ENCODE assay signal across 1 cellular context in the genomic region with DNA sequence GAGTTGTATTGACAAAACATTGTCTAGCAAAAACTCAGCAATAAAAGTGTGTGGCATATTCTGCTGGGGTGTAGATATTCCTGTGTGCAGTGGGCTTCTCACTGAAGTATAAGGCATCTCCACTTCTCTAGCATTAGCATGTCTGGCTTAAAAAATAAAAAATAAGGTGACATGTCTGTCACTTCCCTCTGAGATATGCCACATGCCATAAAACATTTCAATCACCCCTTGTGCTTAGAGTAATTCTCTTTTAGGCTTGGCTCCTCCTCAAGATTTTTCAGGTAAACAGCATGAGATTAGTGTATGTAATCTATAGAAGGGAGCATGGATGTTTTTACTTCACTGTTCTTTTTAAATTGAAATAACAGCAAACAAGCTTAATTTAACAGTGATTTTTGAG.
TF ChIP-seq lines count a peak whose summit lies in the region.

No MANE protein-coding gene starts in this region.

TF ChIP-seq in WTC11, 78 proteins besides CTCF, POLR2A, EP300 and RAD21:
- TF ChIP-seq, protein P1, sequence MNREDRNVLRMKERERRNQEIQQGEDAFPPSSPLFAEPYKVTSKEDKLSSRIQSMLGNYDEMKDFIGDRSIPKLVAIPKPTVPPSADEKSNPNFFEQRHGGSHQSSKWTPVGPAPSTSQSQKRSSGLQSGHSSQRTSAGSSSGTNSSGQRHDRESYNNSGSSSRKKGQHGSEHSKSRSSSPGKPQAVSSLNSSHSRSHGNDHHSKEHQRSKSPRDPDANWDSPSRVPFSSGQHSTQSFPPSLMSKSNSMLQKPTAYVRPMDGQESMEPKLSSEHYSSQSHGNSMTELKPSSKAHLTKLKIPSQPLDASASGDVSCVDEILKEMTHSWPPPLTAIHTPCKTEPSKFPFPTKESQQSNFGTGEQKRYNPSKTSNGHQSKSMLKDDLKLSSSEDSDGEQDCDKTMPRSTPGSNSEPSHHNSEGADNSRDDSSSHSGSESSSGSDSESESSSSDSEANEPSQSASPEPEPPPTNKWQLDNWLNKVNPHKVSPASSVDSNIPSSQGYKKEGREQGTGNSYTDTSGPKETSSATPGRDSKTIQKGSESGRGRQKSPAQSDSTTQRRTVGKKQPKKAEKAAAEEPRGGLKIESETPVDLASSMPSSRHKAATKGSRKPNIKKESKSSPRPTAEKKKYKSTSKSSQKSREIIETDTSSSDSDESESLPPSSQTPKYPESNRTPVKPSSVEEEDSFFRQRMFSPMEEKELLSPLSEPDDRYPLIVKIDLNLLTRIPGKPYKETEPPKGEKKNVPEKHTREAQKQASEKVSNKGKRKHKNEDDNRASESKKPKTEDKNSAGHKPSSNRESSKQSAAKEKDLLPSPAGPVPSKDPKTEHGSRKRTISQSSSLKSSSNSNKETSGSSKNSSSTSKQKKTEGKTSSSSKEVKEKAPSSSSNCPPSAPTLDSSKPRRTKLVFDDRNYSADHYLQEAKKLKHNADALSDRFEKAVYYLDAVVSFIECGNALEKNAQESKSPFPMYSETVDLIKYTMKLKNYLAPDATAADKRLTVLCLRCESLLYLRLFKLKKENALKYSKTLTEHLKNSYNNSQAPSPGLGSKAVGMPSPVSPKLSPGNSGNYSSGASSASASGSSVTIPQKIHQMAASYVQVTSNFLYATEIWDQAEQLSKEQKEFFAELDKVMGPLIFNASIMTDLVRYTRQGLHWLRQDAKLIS (CRISPR knock-in tag; IDR thresholded peaks at IDR 0.05; ENCODE audit: borderline replicate concordance): no peak
- TF ChIP-seq ZNF263 (CRISPR knock-in tag; IDR thresholded peaks at IDR 0.05; ENCODE audit: low read depth) (no peak), TEAD1 (CRISPR knock-in tag; IDR thresholded peaks at IDR 0.05) (no peak), ZNF671 (CRISPR knock-in tag; IDR thresholded peaks at IDR 0.05) (no peak), ZBTB21 (CRISPR knock-in tag; IDR thresholded peaks at IDR 0.05; ENCODE audit: borderline replicate concordance) (no peak)
- TF ChIP-seq, protein P2, sequence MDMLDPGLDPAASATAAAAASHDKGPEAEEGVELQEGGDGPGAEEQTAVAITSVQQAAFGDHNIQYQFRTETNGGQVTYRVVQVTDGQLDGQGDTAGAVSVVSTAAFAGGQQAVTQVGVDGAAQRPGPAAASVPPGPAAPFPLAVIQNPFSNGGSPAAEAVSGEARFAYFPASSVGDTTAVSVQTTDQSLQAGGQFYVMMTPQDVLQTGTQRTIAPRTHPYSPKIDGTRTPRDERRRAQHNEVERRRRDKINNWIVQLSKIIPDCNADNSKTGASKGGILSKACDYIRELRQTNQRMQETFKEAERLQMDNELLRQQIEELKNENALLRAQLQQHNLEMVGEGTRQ (CRISPR knock-in tag; IDR thresholded peaks at IDR 0.05): no peak
- TF ChIP-seq, protein P3, sequence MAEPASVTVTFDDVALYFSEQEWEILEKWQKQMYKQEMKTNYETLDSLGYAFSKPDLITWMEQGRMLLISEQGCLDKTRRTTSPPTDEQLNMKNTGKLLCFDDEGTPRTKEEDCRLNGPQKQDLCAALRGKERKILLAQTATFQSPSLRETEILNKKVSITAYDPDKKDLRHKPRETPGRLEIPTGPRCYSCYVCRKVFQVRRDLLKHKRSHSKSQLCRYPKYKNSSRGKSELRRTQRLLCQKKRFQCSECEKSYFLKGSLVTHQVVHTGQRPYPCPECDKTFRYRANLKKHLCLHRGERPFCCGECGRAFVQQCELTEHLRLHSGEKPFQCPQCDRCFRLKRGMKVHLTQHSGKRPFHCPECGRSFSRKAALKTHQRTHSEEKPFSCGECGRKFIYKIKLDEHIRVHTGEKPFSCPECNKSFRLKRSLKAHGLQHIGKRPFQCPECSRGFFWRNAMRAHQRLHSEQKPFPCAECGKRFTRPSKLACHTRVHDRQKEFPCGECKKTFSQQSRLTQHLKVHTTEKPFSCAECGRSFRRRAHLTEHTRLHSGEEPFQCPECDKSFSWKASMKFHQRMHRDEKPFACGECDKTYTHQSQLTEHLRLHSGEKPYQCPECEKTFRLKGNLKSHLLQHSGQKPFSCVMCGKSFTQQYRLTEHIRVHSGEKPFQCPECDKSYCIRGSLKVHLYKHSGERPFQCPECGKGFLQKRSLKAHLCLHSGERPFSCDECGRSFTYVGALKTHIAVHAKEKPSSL (CRISPR knock-in tag; conservative IDR thresholded peaks at IDR 0.05): no peak
- TF ChIP-seq, protein P4, sequence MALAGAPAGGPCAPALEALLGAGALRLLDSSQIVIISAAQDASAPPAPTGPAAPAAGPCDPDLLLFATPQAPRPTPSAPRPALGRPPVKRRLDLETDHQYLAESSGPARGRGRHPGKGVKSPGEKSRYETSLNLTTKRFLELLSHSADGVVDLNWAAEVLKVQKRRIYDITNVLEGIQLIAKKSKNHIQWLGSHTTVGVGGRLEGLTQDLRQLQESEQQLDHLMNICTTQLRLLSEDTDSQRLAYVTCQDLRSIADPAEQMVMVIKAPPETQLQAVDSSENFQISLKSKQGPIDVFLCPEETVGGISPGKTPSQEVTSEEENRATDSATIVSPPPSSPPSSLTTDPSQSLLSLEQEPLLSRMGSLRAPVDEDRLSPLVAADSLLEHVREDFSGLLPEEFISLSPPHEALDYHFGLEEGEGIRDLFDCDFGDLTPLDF (CRISPR knock-in tag; IDR thresholded peaks at IDR 0.05): no peak
- TF ChIP-seq, protein P5, sequence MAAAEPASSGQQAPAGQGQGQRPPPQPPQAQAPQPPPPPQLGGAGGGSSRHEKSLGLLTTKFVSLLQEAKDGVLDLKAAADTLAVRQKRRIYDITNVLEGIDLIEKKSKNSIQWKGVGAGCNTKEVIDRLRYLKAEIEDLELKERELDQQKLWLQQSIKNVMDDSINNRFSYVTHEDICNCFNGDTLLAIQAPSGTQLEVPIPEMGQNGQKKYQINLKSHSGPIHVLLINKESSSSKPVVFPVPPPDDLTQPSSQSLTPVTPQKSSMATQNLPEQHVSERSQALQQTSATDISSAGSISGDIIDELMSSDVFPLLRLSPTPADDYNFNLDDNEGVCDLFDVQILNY (CRISPR knock-in tag; IDR thresholded peaks at IDR 0.05): no peak
